ENCODE assay signal across 8 cellular contexts in the genomic region with DNA sequence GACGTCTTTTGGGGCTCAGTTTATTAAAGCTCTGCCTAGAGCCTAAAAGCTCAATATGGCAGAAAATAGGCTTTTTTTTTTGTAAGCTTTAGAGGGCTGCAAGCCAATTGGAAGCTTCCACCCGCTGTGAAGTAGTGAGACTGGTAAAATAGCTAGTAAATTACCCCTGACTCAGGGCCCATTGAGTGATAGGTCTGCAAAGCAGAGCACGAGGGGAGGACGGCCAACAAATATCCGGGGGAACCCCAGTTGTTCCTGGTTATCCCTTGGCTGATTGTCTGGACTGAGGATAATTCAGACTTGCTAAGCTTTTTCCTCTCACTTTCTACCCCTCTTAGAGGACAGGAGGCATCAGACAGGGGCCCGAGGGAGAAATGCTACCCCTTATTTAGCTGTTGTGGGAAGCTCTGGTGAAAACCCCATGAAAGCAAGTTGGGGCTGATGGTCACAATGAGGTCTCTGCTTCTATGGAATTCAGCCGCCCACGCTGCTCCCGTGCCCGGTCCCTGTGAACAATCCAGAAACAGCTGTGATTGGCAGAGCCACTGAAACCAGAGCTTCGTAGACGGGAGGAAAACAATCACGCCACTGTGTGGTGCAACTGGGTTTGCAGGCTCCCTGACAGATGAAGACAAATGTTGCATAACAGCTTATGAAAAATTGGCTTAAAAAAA.
DNase-seq lines count a peak whose midpoint lies in the region; ATAC-seq and TF ChIP-seq lines count a peak whose summit lies in the region.

No MANE protein-coding gene starts in this region.

- H3K9me3 ChIP-seq in OCI-LY7 (ENCODE audit: low read length) (no peaks in the 10 kb centered on the region), aorta (ENCODE audit: control insufficient read depth, low read length) (no peaks in the 10 kb centered on the region)

- H4K20me1 ChIP-seq in OCI-LY7 (ENCODE audit: insufficient read depth, low read length) = no peaks in the 10 kb centered on the region

- CTCF ChIA-PET in OCI-LY7 (lab: Charles Lee; ENCODE audit: unreplicated experiment) = interaction anchor here (1.3 to 1.5 kb wide), 2 partner anchors 16 to 18 kb away, joined by 3 read pairs; no protein-coding TSS in a partner anchor

- no peak overlapping the region for H3K27ac Mint-ChIP-seq in activated naive CD4-positive, alpha-beta T cell treated with anti-CD3 and anti-CD28 coated beads, Interleukin-2, amount 50 U/mL, for 72 hours

- H3K27ac ChIP-seq in OCI-LY7 (ENCODE audit: low read depth, low read length, poor library complexity, severe bottlenecking) = no peak overlapping the region
- H3K27ac ChIP-seq in epithelial cell of prostate = peak overlapping the region; percentile 81
- peak overlapping the region in 1 of 2 donors; percentile 83 for H3K27ac ChIP-seq in aorta (ENCODE audit: low read depth in 1 of 2, low read length in 2 of 2)

- ATAC-seq in aorta (ENCODE audit: low FRiP score) (peak; percentile 86), GM19463 (IDR thresholded peaks at IDR 0.05; ENCODE audit: unreplicated experiment) (no peak), GM18517 (IDR thresholded peaks at IDR 0.05; ENCODE audit: unreplicated experiment) (no peak)
- no peak for ATAC-seq in activated naive CD4-positive, alpha-beta T cell treated with anti-CD3 and anti-CD28 coated beads, Interleukin-2, amount 50 U/mL, for 72 hours

- peak overlapping the region; percentile 50; the same call in 1 of the 2 replicates for H2AFZ ChIP-seq in OCI-LY7 (ENCODE audit: low read length)

- H3K4me1 ChIP-seq in OCI-LY7 (ENCODE audit: insufficient read depth, low read length, poor library complexity, severe bottlenecking) = peaks cover 10% of the 10 kb centered on the region
- peaks cover 0 to 4% of the 10 kb centered on the region in 2 donors for H3K4me1 ChIP-seq in aorta (ENCODE audit: control insufficient read depth in 1 of 2, insufficient read depth in 2 of 2, low read length in 2 of 2)

- H3K9me3 Mint-ChIP-seq in activated naive CD4-positive, alpha-beta T cell treated with anti-CD3 and anti-CD28 coated beads, Interleukin-2, amount 50 U/mL, for 72 hours = no peaks in the 10 kb centered on the region

- no peaks in the 10 kb centered on the region for H3K36me3 Mint-ChIP-seq in activated naive CD4-positive, alpha-beta T cell treated with anti-CD3 and anti-CD28 coated beads, Interleukin-2, amount 50 U/mL, for 72 hours

- intact Hi-C loops in OCI-LY7 (cut with micrococcal nuclease; ENCODE audit: unreplicated experiment) (no loop called here), aorta (cut with DNase I) (loop anchor here in 1 of 2 donors (5.0 kb wide), 1 partner anchor 265 kb away; no protein-coding TSS in a partner anchor)

- H3K36me3 ChIP-seq in OCI-LY7 (ENCODE audit: insufficient read depth, low read length) (no peaks in the 10 kb centered on the region), aorta (ENCODE audit: control insufficient read depth in 1 of 2, insufficient read depth in 2 of 2, low read length in 1 of 2) (no peaks in the 10 kb centered on the region)

- 2 to 8% methylated on average over 13 of the region's 13 CpGs for WGBS in aorta, 2 donors

- no peaks in the 10 kb centered on the region for H3K9me2 ChIP-seq in OCI-LY7 (ENCODE audit: insufficient read depth, low read length)

- POLR2A ChIA-PET in OCI-LY7 (lab: Charles Lee) = interaction anchor here (0.6 to 1.2 kb wide), 4 partner anchors 99 to 267 kb away, joined by 3 to 4 read pairs (median 3); no protein-coding TSS in a partner anchor

- no peaks in the 10 kb centered on the region for H3K79me2 ChIP-seq in OCI-LY7 (ENCODE audit: insufficient read depth, low read depth, low read length)

- peak overlapping the region; percentile 23; the same call in 1 of the 2 replicates for H3K4me2 ChIP-seq in OCI-LY7 (ENCODE audit: low read length)

- BruUV-seq in OCI-LY7 (replicated peaks; lab: Mats Ljungman, UMichigan) = no TSS peak

- H3K4me3 ChIP-seq in HFF-Myc (replicated peaks; ENCODE audit: low read depth, low read length) (0 out of 2 replicates have a peak overlapping the region, but pooled peaks have one; percentile 6), OCI-LY7 (ENCODE audit: low read depth, low read length, poor library complexity, severe bottlenecking) (no peak overlapping the region), aorta (ENCODE audit: low read length in 2 of 2) (peak overlapping the region in 1 of 2 donors; percentile 11)

- DNase-seq in HFF-Myc (ENCODE audit: extremely low read depth, low read depth) (peak; percentile 82), OCI-LY7 (ENCODE audit: low spot score) (peak; percentile 59), epithelial cell of prostate (ENCODE audit: low read depth, low spot score) (peak; percentile 89), mucosa of gallbladder (ENCODE audit: low spot score) (peak; percentile 81), aorta (peak; percentile 84 to 86)
- no peak for DNase-seq in activated naive CD4-positive, alpha-beta T cell treated with anti-CD3 and anti-CD28 coated beads, Interleukin-2, amount 50 U/mL, for 72 hours (ENCODE audit: low spot score in 2 of 2)

- TF ChIP-seq CTCF in HFF-Myc (IDR thresholded peaks at IDR 0.05; ENCODE audit: low read depth, low read length, missing control alignments) (peak; percentile 57), OCI-LY7 (conservative IDR thresholded peaks at IDR 0.05; ENCODE audit: low read length) (peak; percentile 72)

- H3K27me3 ChIP-seq in aorta (ENCODE audit: control insufficient read depth in 1 of 2, insufficient read depth in 2 of 2, low read length in 1 of 2) = no peaks in the 10 kb centered on the region

Comparison
In these comparisons a context has a peak if more than half of its experiments do, and no peak if none do; other contexts are left out.
1. DNase-seq: peak in HFF-Myc (single experiment), OCI-LY7 (single experiment), epithelial cell of prostate (single experiment), mucosa of gallbladder (single experiment) and aorta (2 of 2); none in activated naive CD4-positive, alpha-beta T cell treated with anti-CD3 and anti-CD28 coated beads, Interleukin-2, amount 50 U/mL, for 72 hours (0 of 2).